Comparison of ENCODE assay signal across 1 cellular context in the genomic region with DNA sequence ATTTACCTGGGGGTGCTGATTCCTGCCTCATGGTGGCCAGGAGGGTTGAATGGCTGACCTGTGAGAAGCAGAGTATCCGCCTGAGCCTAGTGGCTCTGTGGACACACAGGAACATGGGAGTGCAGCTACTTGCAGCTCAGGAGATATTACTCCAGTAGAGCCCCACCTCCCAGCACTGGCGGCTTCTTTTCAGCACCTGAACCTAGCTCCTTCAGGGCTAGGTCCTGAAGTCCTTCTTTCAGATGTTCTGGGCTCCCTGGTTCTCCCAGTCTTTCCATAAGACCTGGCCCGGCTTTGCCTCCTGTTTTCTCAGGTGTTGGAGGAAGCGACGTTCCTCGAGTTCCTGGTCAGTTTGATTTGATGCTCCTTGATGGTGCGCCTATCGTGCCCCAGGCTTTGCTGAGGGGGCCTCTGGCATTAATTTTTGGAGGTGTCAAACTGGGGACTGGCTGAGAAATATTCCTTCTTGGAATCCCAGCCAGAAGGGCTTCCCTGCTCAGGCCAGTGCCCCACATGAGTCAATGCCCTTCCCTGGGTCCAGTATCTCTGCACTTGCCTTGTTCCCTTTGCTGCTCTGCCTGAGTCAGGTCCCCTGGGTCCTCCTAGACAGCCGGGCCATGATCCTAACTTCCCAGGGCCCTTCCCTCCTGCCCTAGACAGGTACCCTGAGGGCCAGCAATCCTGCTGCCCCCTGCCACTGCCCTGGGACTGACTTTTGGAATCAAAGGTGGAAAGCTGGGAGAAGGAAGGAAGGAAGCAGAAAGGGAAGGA.
TF ChIP-seq lines count a peak whose summit lies in the region.

No MANE protein-coding gene starts in this region.

TF ChIP-seq in K562, 482 proteins besides CTCF, POLR2A, EP300 and RAD21:
- TF ChIP-seq ZNF592 (IDR thresholded peaks at IDR 0.05) (0 out of 2 replicates have a peak, but pooled peaks have one; percentile 23), YY1 (IDR thresholded peaks at IDR 0.05; ENCODE audit: borderline replicate concordance in 1 of 3, control insufficient read depth in 1 of 3, extremely low read depth in 1 of 3, insufficient read depth in 3 of 3, insufficient read length in 1 of 3, insufficient replicate concordance in 2 of 3, low read depth in 1 of 3, low read length in 2 of 3) (peak in 1 of 3 experiments; percentile 30), ZNF584 (CRISPR knock-in tag; IDR thresholded peaks at IDR 0.05; ENCODE audit: low read depth) (no peak), FOXP4 (CRISPR knock-in tag; IDR thresholded peaks at IDR 0.05; ENCODE audit: borderline replicate concordance) (no peak), ZNF395 (CRISPR knock-in tag; IDR thresholded peaks at IDR 0.05) (0 out of 2 replicates have a peak, but pooled peaks have one; percentile 6), ZEB2 (IDR thresholded peaks at IDR 0.05) (no peak), ZNF785 (CRISPR knock-in tag; IDR thresholded peaks at IDR 0.05) (no peak), CEBPG (CRISPR knock-in tag; IDR thresholded peaks at IDR 0.05) (no peak), CEBPG (tag; conservative IDR thresholded peaks at IDR 0.05 in 1 of 2, IDR thresholded peaks at IDR 0.05 in 1 of 2) (no peak), ZBTB2 (IDR thresholded peaks at IDR 0.05) (no peak), NONO (IDR thresholded peaks at IDR 0.05; ENCODE audit: low read depth in 2 of 2, low read length in 1 of 2) (no peak)
- TF ChIP-seq, protein P1, sequence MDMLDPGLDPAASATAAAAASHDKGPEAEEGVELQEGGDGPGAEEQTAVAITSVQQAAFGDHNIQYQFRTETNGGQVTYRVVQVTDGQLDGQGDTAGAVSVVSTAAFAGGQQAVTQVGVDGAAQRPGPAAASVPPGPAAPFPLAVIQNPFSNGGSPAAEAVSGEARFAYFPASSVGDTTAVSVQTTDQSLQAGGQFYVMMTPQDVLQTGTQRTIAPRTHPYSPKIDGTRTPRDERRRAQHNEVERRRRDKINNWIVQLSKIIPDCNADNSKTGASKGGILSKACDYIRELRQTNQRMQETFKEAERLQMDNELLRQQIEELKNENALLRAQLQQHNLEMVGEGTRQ (CRISPR knock-in tag; IDR thresholded peaks at IDR 0.05): no peak
- TF ChIP-seq, protein P2, sequence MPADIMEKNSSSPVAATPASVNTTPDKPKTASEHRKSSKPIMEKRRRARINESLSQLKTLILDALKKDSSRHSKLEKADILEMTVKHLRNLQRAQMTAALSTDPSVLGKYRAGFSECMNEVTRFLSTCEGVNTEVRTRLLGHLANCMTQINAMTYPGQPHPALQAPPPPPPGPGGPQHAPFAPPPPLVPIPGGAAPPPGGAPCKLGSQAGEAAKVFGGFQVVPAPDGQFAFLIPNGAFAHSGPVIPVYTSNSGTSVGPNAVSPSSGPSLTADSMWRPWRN (IDR thresholded peaks at IDR 0.05; ENCODE audit: low read depth): no peak
- TF ChIP-seq, protein P3, sequence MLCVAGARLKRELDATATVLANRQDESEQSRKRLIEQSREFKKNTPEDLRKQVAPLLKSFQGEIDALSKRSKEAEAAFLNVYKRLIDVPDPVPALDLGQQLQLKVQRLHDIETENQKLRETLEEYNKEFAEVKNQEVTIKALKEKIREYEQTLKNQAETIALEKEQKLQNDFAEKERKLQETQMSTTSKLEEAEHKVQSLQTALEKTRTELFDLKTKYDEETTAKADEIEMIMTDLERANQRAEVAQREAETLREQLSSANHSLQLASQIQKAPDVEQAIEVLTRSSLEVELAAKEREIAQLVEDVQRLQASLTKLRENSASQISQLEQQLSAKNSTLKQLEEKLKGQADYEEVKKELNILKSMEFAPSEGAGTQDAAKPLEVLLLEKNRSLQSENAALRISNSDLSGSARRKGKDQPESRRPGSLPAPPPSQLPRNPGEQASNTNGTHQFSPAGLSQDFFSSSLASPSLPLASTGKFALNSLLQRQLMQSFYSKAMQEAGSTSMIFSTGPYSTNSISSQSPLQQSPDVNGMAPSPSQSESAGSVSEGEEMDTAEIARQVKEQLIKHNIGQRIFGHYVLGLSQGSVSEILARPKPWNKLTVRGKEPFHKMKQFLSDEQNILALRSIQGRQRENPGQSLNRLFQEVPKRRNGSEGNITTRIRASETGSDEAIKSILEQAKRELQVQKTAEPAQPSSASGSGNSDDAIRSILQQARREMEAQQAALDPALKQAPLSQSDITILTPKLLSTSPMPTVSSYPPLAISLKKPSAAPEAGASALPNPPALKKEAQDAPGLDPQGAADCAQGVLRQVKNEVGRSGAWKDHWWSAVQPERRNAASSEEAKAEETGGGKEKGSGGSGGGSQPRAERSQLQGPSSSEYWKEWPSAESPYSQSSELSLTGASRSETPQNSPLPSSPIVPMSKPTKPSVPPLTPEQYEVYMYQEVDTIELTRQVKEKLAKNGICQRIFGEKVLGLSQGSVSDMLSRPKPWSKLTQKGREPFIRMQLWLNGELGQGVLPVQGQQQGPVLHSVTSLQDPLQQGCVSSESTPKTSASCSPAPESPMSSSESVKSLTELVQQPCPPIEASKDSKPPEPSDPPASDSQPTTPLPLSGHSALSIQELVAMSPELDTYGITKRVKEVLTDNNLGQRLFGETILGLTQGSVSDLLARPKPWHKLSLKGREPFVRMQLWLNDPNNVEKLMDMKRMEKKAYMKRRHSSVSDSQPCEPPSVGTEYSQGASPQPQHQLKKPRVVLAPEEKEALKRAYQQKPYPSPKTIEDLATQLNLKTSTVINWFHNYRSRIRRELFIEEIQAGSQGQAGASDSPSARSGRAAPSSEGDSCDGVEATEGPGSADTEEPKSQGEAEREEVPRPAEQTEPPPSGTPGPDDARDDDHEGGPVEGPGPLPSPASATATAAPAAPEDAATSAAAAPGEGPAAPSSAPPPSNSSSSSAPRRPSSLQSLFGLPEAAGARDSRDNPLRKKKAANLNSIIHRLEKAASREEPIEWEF (CRISPR knock-in tag; IDR thresholded peaks at IDR 0.05): no peak
